In the genomic region with DNA sequence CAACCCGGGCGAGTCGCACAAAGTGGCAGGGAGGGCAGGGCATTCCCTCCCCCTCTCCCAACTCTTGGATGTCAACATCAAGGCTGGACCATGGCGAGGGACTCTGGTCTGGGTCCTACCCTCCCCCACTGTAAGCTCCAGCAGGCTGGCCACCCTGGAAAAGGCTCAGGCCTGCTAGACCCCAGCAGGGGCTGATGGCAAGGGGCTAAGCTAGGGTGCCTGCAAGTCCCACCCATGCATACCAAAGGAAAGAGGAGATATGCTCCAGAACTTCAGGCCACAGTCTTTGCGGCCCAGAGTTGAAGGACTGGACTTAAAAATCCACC, we compare ENCODE assay signal across 1 cellular context.
TF ChIP-seq lines count a peak whose summit lies in the region.

No MANE protein-coding gene starts in this region.

TF ChIP-seq in HepG2, 621 proteins besides CTCF, POLR2A, EP300 and RAD21 (continued from another document and continues in another):
- TF ChIP-seq, protein P1, sequence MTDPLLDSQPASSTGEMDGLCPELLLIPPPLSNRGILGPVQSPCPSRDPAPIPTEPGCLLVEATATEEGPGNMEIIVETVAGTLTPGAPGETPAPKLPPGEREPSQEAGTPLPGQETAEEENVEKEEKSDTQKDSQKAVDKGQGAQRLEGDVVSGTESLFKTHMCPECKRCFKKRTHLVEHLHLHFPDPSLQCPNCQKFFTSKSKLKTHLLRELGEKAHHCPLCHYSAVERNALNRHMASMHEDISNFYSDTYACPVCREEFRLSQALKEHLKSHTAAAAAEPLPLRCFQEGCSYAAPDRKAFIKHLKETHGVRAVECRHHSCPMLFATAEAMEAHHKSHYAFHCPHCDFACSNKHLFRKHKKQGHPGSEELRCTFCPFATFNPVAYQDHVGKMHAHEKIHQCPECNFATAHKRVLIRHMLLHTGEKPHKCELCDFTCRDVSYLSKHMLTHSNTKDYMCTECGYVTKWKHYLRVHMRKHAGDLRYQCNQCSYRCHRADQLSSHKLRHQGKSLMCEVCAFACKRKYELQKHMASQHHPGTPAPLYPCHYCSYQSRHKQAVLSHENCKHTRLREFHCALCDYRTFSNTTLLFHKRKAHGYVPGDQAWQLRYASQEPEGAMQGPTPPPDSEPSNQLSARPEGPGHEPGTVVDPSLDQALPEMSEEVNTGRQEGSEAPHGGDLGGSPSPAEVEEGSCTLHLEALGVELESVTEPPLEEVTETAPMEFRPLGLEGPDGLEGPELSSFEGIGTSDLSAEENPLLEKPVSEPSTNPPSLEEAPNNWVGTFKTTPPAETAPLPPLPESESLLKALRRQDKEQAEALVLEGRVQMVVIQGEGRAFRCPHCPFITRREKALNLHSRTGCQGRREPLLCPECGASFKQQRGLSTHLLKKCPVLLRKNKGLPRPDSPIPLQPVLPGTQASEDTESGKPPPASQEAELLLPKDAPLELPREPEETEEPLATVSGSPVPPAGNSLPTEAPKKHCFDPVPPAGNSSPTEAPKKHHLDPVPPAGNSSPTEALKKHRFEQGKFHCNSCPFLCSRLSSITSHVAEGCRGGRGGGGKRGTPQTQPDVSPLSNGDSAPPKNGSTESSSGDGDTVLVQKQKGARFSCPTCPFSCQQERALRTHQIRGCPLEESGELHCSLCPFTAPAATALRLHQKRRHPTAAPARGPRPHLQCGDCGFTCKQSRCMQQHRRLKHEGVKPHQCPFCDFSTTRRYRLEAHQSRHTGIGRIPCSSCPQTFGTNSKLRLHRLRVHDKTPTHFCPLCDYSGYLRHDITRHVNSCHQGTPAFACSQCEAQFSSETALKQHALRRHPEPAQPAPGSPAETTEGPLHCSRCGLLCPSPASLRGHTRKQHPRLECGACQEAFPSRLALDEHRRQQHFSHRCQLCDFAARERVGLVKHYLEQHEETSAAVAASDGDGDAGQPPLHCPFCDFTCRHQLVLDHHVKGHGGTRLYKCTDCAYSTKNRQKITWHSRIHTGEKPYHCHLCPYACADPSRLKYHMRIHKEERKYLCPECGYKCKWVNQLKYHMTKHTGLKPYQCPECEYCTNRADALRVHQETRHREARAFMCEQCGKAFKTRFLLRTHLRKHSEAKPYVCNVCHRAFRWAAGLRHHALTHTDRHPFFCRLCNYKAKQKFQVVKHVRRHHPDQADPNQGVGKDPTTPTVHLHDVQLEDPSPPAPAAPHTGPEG (CRISPR knock-in tag; IDR thresholded peaks at IDR 0.05) = no peak
- TF ChIP-seq ZNF180 (CRISPR knock-in tag; IDR thresholded peaks at IDR 0.05; ENCODE audit: borderline replicate concordance, low read depth) = no peak
- no peak for TF ChIP-seq ZNF138 (CRISPR knock-in tag; IDR thresholded peaks at IDR 0.05; ENCODE audit: low read depth)
- TF ChIP-seq FOSL1 (CRISPR knock-in tag; IDR thresholded peaks at IDR 0.05; ENCODE audit: borderline replicate concordance) = no peak
- TF ChIP-seq, protein P2, sequence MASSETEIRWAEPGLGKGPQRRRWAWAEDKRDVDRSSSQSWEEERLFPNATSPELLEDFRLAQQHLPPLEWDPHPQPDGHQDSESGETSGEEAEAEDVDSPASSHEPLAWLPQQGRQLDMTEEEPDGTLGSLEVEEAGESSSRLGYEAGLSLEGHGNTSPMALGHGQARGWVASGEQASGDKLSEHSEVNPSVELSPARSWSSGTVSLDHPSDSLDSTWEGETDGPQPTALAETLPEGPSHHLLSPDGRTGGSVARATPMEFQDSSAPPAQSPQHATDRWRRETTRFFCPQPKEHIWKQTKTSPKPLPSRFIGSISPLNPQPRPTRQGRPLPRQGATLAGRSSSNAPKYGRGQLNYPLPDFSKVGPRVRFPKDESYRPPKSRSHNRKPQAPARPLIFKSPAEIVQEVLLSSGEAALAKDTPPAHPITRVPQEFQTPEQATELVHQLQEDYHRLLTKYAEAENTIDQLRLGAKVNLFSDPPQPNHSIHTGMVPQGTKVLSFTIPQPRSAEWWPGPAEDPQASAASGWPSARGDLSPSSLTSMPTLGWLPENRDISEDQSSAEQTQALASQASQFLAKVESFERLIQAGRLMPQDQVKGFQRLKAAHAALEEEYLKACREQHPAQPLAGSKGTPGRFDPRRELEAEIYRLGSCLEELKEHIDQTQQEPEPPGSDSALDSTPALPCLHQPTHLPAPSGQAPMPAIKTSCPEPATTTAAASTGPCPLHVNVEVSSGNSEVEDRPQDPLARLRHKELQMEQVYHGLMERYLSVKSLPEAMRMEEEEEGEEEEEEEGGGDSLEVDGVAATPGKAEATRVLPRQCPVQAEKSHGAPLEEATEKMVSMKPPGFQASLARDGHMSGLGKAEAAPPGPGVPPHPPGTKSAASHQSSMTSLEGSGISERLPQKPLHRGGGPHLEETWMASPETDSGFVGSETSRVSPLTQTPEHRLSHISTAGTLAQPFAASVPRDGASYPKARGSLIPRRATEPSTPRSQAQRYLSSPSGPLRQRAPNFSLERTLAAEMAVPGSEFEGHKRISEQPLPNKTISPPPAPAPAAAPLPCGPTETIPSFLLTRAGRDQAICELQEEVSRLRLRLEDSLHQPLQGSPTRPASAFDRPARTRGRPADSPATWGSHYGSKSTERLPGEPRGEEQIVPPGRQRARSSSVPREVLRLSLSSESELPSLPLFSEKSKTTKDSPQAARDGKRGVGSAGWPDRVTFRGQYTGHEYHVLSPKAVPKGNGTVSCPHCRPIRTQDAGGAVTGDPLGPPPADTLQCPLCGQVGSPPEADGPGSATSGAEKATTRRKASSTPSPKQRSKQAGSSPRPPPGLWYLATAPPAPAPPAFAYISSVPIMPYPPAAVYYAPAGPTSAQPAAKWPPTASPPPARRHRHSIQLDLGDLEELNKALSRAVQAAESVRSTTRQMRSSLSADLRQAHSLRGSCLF (CRISPR knock-in tag; IDR thresholded peaks at IDR 0.05; ENCODE audit: borderline replicate concordance) = no peak
- TF ChIP-seq, protein P3, sequence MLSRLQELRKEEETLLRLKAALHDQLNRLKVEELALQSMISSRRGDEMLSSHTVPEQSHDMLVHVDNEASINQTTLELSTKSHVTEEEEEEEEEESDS (CRISPR knock-in tag; IDR thresholded peaks at IDR 0.05; ENCODE audit: borderline replicate concordance) = no peak
- TF ChIP-seq TCF7 (IDR thresholded peaks at IDR 0.05; ENCODE audit: low read depth) = no peak
- no peak for TF ChIP-seq PAWR (CRISPR knock-in tag; IDR thresholded peaks at IDR 0.05; ENCODE audit: borderline replicate concordance)
- TF ChIP-seq ZNF788 (CRISPR knock-in tag; IDR thresholded peaks at IDR 0.05; ENCODE audit: borderline replicate concordance) = no peak; the same call in 1 of the 2 replicates
- TF ChIP-seq FOXK1 (CRISPR knock-in tag; IDR thresholded peaks at IDR 0.05; ENCODE audit: borderline replicate concordance, low read depth) = no peak
- TF ChIP-seq, protein P4, sequence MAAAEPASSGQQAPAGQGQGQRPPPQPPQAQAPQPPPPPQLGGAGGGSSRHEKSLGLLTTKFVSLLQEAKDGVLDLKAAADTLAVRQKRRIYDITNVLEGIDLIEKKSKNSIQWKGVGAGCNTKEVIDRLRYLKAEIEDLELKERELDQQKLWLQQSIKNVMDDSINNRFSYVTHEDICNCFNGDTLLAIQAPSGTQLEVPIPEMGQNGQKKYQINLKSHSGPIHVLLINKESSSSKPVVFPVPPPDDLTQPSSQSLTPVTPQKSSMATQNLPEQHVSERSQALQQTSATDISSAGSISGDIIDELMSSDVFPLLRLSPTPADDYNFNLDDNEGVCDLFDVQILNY (CRISPR knock-in tag; conservative IDR thresholded peaks at IDR 0.05) = 0 out of 2 replicates have a peak, but pooled peaks have one; percentile 7
- TF ChIP-seq, protein P5, sequence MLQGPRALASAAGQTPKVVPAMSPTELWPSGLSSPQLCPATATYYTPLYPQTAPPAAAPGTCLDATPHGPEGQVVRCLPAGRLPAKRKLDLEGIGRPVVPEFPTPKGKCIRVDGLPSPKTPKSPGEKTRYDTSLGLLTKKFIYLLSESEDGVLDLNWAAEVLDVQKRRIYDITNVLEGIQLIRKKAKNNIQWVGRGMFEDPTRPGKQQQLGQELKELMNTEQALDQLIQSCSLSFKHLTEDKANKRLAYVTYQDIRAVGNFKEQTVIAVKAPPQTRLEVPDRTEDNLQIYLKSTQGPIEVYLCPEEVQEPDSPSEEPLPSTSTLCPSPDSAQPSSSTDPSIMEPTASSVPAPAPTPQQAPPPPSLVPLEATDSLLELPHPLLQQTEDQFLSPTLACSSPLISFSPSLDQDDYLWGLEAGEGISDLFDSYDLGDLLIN (CRISPR knock-in tag; IDR thresholded peaks at IDR 0.05; ENCODE audit: borderline replicate concordance) = no peak
- TF ChIP-seq, protein P6, sequence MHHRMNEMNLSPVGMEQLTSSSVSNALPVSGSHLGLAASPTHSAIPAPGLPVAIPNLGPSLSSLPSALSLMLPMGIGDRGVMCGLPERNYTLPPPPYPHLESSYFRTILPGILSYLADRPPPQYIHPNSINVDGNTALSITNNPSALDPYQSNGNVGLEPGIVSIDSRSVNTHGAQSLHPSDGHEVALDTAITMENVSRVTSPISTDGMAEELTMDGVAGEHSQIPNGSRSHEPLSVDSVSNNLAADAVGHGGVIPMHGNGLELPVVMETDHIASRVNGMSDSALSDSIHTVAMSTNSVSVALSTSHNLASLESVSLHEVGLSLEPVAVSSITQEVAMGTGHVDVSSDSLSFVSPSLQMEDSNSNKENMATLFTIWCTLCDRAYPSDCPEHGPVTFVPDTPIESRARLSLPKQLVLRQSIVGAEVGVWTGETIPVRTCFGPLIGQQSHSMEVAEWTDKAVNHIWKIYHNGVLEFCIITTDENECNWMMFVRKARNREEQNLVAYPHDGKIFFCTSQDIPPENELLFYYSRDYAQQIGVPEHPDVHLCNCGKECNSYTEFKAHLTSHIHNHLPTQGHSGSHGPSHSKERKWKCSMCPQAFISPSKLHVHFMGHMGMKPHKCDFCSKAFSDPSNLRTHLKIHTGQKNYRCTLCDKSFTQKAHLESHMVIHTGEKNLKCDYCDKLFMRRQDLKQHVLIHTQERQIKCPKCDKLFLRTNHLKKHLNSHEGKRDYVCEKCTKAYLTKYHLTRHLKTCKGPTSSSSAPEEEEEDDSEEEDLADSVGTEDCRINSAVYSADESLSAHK (CRISPR knock-in tag; IDR thresholded peaks at IDR 0.05; ENCODE audit: borderline replicate concordance) = no peak
- TF ChIP-seq, protein P7, sequence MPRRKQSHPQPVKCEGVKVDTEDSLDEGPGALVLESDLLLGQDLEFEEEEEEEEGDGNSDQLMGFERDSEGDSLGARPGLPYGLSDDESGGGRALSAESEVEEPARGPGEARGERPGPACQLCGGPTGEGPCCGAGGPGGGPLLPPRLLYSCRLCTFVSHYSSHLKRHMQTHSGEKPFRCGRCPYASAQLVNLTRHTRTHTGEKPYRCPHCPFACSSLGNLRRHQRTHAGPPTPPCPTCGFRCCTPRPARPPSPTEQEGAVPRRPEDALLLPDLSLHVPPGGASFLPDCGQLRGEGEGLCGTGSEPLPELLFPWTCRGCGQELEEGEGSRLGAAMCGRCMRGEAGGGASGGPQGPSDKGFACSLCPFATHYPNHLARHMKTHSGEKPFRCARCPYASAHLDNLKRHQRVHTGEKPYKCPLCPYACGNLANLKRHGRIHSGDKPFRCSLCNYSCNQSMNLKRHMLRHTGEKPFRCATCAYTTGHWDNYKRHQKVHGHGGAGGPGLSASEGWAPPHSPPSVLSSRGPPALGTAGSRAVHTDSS (CRISPR knock-in tag; conservative IDR thresholded peaks at IDR 0.05) = no peak
- no peak for TF ChIP-seq CBX2 (IDR thresholded peaks at IDR 0.05; ENCODE audit: low read depth, low read length)
- TF ChIP-seq CBX2 (CRISPR knock-in tag; IDR thresholded peaks at IDR 0.05; ENCODE audit: low read depth) = no peak
- TF ChIP-seq SKI (IDR thresholded peaks at IDR 0.05; ENCODE audit: partially characterized antibody) = no peak
- TF ChIP-seq ISX (CRISPR knock-in tag; conservative IDR thresholded peaks at IDR 0.05) = no peak
- TF ChIP-seq TAF1 (CRISPR knock-in tag; IDR thresholded peaks at IDR 0.05) = no peak
- TF ChIP-seq ZNF563 (CRISPR knock-in tag; IDR thresholded peaks at IDR 0.05) = no peak
- TF ChIP-seq SCMH1 (CRISPR knock-in tag; IDR thresholded peaks at IDR 0.05; ENCODE audit: borderline replicate concordance) = no peak
- TF ChIP-seq, protein P8, sequence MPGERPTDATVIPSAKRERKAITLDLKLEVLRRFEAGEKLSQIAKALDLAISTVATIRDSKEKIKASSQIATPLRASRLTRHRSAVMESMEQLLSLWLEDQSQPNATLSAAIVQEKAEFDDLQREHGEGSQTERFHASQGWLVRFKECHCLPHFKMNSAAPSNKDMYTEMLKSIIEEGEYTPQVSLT (CRISPR knock-in tag; IDR thresholded peaks at IDR 0.05; ENCODE audit: borderline replicate concordance, low read depth) = no peak
- TF ChIP-seq, protein P9, sequence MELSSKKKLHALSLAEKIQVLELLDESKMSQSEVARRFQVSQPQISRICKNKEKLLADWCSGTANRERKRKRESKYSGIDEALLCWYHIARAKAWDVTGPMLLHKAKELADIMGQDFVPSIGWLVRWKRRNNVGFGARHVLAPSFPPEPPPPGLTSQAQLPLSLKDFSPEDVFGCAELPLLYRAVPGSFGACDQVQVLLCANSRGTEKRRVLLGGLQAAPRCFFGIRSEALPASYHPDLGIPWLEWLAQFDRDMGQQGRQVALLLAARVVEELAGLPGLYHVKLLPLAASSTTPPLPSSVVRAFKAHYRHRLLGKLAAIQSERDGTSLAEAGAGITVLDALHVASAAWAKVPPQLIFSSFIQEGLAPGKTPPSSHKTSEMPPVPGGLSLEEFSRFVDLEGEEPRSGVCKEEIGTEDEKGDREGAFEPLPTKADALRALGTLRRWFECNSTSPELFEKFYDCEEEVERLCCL (CRISPR knock-in tag; IDR thresholded peaks at IDR 0.05; ENCODE audit: borderline replicate concordance) = no peak
- TF ChIP-seq FOXA1 (IDR thresholded peaks at IDR 0.05) = no peak
- TF ChIP-seq FOXA1 (CRISPR knock-in tag; IDR thresholded peaks at IDR 0.05) = peak; percentile 49; the same call in 1 of the 2 replicates
- no peak for TF ChIP-seq REXO4 (CRISPR knock-in tag; IDR thresholded peaks at IDR 0.05; ENCODE audit: borderline replicate concordance)
- 0 out of 2 replicates have a peak, but pooled peaks have one; percentile 23 for TF ChIP-seq ZNF331 (CRISPR knock-in tag; IDR thresholded peaks at IDR 0.05)
- TF ChIP-seq ZNF496 (CRISPR knock-in tag; IDR thresholded peaks at IDR 0.05; ENCODE audit: insufficient replicate concordance) = no peak
- TF ChIP-seq NCOA2 (CRISPR knock-in tag; IDR thresholded peaks at IDR 0.05) = no peak
- no peak for TF ChIP-seq ZIK1 (CRISPR knock-in tag; IDR thresholded peaks at IDR 0.05; ENCODE audit: borderline replicate concordance, low read depth)
- TF ChIP-seq TARDBP (CRISPR knock-in tag; IDR thresholded peaks at IDR 0.05) = no peak
- TF ChIP-seq KDM3A (CRISPR knock-in tag; IDR thresholded peaks at IDR 0.05; ENCODE audit: low read depth) = no peak; the same call in 1 of the 2 replicates
- no peak for TF ChIP-seq KDM6A (CRISPR knock-in tag; IDR thresholded peaks at IDR 0.05; ENCODE audit: low read depth)
- TF ChIP-seq RELA (CRISPR knock-in tag; IDR thresholded peaks at IDR 0.05) = no peak
- TF ChIP-seq ZNF446 (CRISPR knock-in tag; IDR thresholded peaks at IDR 0.05) = no peak
- TF ChIP-seq GTF2F1 (IDR thresholded peaks at IDR 0.05; ENCODE audit: low read length) = no peak
- TF ChIP-seq HDAC2 (CRISPR knock-in tag; IDR thresholded peaks at IDR 0.05) = no peak; the same call in 1 of the 2 replicates
- TF ChIP-seq ZNF33B (CRISPR knock-in tag; IDR thresholded peaks at IDR 0.05) = no peak
- TF ChIP-seq, protein P10, sequence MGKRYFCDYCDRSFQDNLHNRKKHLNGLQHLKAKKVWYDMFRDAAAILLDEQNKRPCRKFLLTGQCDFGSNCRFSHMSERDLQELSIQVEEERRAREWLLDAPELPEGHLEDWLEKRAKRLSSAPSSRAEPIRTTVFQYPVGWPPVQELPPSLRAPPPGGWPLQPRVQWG (CRISPR knock-in tag; IDR thresholded peaks at IDR 0.05; ENCODE audit: borderline replicate concordance, low read depth) = no peak
